In genomic region chr12:9647825-9648700, GRCh38 we compare ENCODE assay signal across 1 cellular context.
TF ChIP-seq lines count a peak whose summit lies in the region.

No MANE protein-coding gene starts in this region.

TF ChIP-seq in HepG2, 621 proteins besides CTCF, POLR2A, EP300 and RAD21 (continued from another document and continues in another):
- TF ChIP-seq ARID5B (CRISPR knock-in tag; IDR thresholded peaks at IDR 0.05) (peak; percentile 46), ELF1 (CRISPR knock-in tag; IDR thresholded peaks at IDR 0.05) (0 out of 2 replicates have a peak, but pooled peaks have one; percentile 5), TRIM24 (CRISPR knock-in tag; IDR thresholded peaks at IDR 0.05) (no peak), SRY (CRISPR knock-in tag; IDR thresholded peaks at IDR 0.05) (0 out of 2 replicates have a peak, but pooled peaks have one; percentile 27), ZNF567 (CRISPR knock-in tag; IDR thresholded peaks at IDR 0.05; ENCODE audit: borderline replicate concordance) (no peak), ARNT (IDR thresholded peaks at IDR 0.05) (no peak), KLF16 (CRISPR knock-in tag; IDR thresholded peaks at IDR 0.05) (no peak), ARHGAP35 (CRISPR knock-in tag; IDR thresholded peaks at IDR 0.05; ENCODE audit: borderline replicate concordance) (peak; percentile 55; the same call in 1 of the 2 replicates), HDAC6 (IDR thresholded peaks at IDR 0.05; ENCODE audit: low read depth, low read length) (no peak), KAT7 (CRISPR knock-in tag; IDR thresholded peaks at IDR 0.05; ENCODE audit: borderline replicate concordance) (no peak; the same call in 1 of the 2 replicates), ZNF362 (CRISPR knock-in tag; IDR thresholded peaks at IDR 0.05; ENCODE audit: borderline replicate concordance) (peak; percentile 39; the same call in 1 of the 2 replicates), SIN3A (IDR thresholded peaks at IDR 0.05; ENCODE audit: borderline replicate concordance, low read depth, low read length) (peak; percentile 83; the same call in 1 of the 2 replicates), ESRRA (CRISPR knock-in tag; IDR thresholded peaks at IDR 0.05; ENCODE audit: low read depth) (peak; percentile 52; the same call in 1 of the 2 replicates), ATF7 (IDR thresholded peaks at IDR 0.05) (no peak), ATF7 (CRISPR knock-in tag; IDR thresholded peaks at IDR 0.05) (no peak), ZNF878 (CRISPR knock-in tag; IDR thresholded peaks at IDR 0.05) (peak; percentile 94), NFIB (CRISPR knock-in tag; IDR thresholded peaks at IDR 0.05; ENCODE audit: borderline replicate concordance) (no peak), TSC22D2 (CRISPR knock-in tag; IDR thresholded peaks at IDR 0.05; ENCODE audit: borderline replicate concordance) (no peak), FOSL1 (CRISPR knock-in tag; IDR thresholded peaks at IDR 0.05; ENCODE audit: borderline replicate concordance) (no peak), SETDB1 (CRISPR knock-in tag; IDR thresholded peaks at IDR 0.05; ENCODE audit: borderline replicate concordance) (no peak), ASH2L (IDR thresholded peaks at IDR 0.05; ENCODE audit: insufficient read length, low read depth, low read length) (peak; percentile 74), THAP11 (CRISPR knock-in tag; IDR thresholded peaks at IDR 0.05) (peak; percentile 58), HMG20B (CRISPR knock-in tag; conservative IDR thresholded peaks at IDR 0.05) (no peak), ZNF574 (CRISPR knock-in tag; IDR thresholded peaks at IDR 0.05) (peak; percentile 67; the same call in 1 of the 2 replicates), ZSCAN20 (CRISPR knock-in tag; IDR thresholded peaks at IDR 0.05; ENCODE audit: borderline replicate concordance) (no peak; the same call in 1 of the 2 replicates), ZNF879 (CRISPR knock-in tag; IDR thresholded peaks at IDR 0.05) (no peak), SMYD3 (CRISPR knock-in tag; IDR thresholded peaks at IDR 0.05) (peak; percentile 48; the same call in 1 of the 2 replicates), ZNF326 (CRISPR knock-in tag; IDR thresholded peaks at IDR 0.05; ENCODE audit: borderline replicate concordance) (no peak), ZSCAN31 (CRISPR knock-in tag; IDR thresholded peaks at IDR 0.05; ENCODE audit: low read depth) (peak; percentile 70; the same call in 1 of the 2 replicates), NFYB (CRISPR knock-in tag; IDR thresholded peaks at IDR 0.05) (no peak; the same call in 1 of the 2 replicates), ZNF816 (CRISPR knock-in tag; IDR thresholded peaks at IDR 0.05; ENCODE audit: borderline replicate concordance) (peak; percentile 85; the same call in 1 of the 2 replicates), HMG20A (CRISPR knock-in tag; IDR thresholded peaks at IDR 0.05; ENCODE audit: borderline replicate concordance) (no peak), GLI4 (CRISPR knock-in tag; IDR thresholded peaks at IDR 0.05; ENCODE audit: borderline replicate concordance) (no peak), SRSF1 (optimal IDR thresholded peaks at IDR 0.05; ENCODE audit: low read depth, low read length) (peak; percentile 76), ZNF253 (CRISPR knock-in tag; IDR thresholded peaks at IDR 0.05; ENCODE audit: borderline replicate concordance) (peak; percentile 85; the same call in 1 of the 2 replicates), NR2F1 (CRISPR knock-in tag; IDR thresholded peaks at IDR 0.05) (no peak), TEAD2 (CRISPR knock-in tag; IDR thresholded peaks at IDR 0.05) (no peak), ZNF775 (CRISPR knock-in tag; IDR thresholded peaks at IDR 0.05; ENCODE audit: borderline replicate concordance) (no peak), IRF9 (CRISPR knock-in tag; IDR thresholded peaks at IDR 0.05; ENCODE audit: borderline replicate concordance) (peak; percentile 61; the same call in 1 of the 2 replicates), NCOA5 (CRISPR knock-in tag; IDR thresholded peaks at IDR 0.05) (no peak), KLF12 (CRISPR knock-in tag; IDR thresholded peaks at IDR 0.05; ENCODE audit: borderline replicate concordance) (peak; percentile 41; the same call in 1 of the 2 replicates), JARID2 (CRISPR knock-in tag; IDR thresholded peaks at IDR 0.05; ENCODE audit: insufficient replicate concordance) (no peak), FOSL2 (CRISPR knock-in tag; IDR thresholded peaks at IDR 0.05) (no peak)
- TF ChIP-seq, protein P1, sequence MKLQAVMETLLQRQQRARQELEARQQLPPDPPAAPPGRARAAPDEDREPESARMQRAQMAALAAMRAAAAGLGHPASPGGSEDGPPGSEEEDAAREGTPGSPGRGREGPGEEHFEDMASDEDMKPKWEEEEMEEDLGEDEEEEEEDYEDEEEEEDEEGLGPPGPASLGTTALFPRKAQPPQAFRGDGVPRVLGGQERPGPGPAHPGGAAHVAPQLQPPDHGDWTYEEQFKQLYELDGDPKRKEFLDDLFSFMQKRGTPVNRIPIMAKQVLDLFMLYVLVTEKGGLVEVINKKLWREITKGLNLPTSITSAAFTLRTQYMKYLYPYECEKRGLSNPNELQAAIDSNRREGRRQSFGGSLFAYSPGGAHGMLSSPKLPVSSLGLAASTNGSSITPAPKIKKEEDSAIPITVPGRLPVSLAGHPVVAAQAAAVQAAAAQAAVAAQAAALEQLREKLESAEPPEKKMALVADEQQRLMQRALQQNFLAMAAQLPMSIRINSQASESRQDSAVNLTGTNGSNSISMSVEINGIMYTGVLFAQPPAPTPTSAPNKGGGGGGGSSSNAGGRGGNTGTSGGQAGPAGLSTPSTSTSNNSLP (IDR thresholded peaks at IDR 0.05; ENCODE audit: low read depth, low read length) = no peak
- TF ChIP-seq, protein P2, sequence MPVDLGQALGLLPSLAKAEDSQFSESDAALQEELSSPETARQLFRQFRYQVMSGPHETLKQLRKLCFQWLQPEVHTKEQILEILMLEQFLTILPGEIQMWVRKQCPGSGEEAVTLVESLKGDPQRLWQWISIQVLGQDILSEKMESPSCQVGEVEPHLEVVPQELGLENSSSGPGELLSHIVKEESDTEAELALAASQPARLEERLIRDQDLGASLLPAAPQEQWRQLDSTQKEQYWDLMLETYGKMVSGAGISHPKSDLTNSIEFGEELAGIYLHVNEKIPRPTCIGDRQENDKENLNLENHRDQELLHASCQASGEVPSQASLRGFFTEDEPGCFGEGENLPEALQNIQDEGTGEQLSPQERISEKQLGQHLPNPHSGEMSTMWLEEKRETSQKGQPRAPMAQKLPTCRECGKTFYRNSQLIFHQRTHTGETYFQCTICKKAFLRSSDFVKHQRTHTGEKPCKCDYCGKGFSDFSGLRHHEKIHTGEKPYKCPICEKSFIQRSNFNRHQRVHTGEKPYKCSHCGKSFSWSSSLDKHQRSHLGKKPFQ (CRISPR knock-in tag; IDR thresholded peaks at IDR 0.05; ENCODE audit: insufficient replicate concordance) = peak; percentile 82
- TF ChIP-seq, protein P3, sequence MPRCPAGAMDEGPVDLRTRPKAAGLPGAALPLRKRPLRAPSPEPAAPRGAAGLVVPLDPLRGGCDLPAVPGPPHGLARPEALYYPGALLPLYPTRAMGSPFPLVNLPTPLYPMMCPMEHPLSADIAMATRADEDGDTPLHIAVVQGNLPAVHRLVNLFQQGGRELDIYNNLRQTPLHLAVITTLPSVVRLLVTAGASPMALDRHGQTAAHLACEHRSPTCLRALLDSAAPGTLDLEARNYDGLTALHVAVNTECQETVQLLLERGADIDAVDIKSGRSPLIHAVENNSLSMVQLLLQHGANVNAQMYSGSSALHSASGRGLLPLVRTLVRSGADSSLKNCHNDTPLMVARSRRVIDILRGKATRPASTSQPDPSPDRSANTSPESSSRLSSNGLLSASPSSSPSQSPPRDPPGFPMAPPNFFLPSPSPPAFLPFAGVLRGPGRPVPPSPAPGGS (CRISPR knock-in tag; IDR thresholded peaks at IDR 0.05) = no peak; the same call in 1 of the 2 replicates
- TF ChIP-seq, protein P4, sequence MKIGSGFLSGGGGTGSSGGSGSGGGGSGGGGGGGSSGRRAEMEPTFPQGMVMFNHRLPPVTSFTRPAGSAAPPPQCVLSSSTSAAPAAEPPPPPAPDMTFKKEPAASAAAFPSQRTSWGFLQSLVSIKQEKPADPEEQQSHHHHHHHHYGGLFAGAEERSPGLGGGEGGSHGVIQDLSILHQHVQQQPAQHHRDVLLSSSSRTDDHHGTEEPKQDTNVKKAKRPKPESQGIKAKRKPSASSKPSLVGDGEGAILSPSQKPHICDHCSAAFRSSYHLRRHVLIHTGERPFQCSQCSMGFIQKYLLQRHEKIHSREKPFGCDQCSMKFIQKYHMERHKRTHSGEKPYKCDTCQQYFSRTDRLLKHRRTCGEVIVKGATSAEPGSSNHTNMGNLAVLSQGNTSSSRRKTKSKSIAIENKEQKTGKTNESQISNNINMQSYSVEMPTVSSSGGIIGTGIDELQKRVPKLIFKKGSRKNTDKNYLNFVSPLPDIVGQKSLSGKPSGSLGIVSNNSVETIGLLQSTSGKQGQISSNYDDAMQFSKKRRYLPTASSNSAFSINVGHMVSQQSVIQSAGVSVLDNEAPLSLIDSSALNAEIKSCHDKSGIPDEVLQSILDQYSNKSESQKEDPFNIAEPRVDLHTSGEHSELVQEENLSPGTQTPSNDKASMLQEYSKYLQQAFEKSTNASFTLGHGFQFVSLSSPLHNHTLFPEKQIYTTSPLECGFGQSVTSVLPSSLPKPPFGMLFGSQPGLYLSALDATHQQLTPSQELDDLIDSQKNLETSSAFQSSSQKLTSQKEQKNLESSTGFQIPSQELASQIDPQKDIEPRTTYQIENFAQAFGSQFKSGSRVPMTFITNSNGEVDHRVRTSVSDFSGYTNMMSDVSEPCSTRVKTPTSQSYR (CRISPR knock-in tag; IDR thresholded peaks at IDR 0.05; ENCODE audit: borderline replicate concordance) = no peak; the same call in 1 of the 2 replicates
- TF ChIP-seq, protein P5, sequence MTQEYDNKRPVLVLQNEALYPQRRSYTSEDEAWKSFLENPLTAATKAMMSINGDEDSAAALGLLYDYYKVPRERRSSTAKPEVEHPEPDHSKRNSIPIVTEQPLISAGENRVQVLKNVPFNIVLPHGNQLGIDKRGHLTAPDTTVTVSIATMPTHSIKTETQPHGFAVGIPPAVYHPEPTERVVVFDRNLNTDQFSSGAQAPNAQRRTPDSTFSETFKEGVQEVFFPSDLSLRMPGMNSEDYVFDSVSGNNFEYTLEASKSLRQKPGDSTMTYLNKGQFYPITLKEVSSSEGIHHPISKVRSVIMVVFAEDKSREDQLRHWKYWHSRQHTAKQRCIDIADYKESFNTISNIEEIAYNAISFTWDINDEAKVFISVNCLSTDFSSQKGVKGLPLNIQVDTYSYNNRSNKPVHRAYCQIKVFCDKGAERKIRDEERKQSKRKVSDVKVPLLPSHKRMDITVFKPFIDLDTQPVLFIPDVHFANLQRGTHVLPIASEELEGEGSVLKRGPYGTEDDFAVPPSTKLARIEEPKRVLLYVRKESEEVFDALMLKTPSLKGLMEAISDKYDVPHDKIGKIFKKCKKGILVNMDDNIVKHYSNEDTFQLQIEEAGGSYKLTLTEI (CRISPR knock-in tag; conservative IDR thresholded peaks at IDR 0.05) = no peak
